ENCODE assay signal across 1 cellular context in the genomic region with DNA sequence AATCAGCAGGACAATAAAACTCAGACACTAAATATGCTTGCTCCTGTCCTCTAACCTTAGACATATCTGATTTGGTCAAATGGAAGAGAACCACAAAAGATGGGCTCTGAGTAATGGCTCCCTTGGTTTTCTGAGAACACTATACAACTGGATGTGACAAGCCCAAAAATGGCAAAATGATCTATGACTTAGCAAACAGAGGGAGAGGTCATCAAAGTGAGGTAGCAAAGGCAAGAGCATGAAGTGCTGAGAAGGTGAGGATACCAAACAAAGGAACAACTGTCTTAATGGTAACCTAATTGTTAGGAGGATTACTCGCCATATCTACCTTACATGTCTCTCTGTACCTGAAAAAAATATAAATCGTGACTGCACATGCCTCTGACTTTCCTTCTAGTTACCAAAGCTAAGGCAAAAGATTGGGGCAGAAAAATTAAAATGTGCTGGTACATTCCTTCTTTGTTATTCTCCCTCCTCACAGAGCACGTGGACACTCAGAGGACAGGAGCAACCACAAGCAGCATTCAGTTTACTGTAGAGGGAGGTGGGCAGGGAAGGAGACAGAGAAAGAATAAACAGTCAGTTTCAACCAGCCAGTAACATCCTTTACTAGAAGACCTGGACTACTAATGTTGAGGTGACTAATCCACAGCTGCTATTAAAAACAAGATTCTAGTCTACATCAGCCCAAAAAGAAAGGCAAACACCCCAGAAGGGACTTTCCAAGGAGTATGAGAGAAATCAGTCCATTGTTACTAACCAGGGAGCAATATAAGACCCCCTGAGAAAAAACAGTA.
TF ChIP-seq lines count a peak whose summit lies in the region.

No MANE protein-coding gene starts in this region.

TF ChIP-seq in HepG2, 621 proteins besides CTCF, POLR2A, EP300 and RAD21 (continued from another document):
- TF ChIP-seq HOXD1 (CRISPR knock-in tag; IDR thresholded peaks at IDR 0.05) = peak; percentile 55; the same call in 1 of the 2 replicates
- TF ChIP-seq, protein P1, sequence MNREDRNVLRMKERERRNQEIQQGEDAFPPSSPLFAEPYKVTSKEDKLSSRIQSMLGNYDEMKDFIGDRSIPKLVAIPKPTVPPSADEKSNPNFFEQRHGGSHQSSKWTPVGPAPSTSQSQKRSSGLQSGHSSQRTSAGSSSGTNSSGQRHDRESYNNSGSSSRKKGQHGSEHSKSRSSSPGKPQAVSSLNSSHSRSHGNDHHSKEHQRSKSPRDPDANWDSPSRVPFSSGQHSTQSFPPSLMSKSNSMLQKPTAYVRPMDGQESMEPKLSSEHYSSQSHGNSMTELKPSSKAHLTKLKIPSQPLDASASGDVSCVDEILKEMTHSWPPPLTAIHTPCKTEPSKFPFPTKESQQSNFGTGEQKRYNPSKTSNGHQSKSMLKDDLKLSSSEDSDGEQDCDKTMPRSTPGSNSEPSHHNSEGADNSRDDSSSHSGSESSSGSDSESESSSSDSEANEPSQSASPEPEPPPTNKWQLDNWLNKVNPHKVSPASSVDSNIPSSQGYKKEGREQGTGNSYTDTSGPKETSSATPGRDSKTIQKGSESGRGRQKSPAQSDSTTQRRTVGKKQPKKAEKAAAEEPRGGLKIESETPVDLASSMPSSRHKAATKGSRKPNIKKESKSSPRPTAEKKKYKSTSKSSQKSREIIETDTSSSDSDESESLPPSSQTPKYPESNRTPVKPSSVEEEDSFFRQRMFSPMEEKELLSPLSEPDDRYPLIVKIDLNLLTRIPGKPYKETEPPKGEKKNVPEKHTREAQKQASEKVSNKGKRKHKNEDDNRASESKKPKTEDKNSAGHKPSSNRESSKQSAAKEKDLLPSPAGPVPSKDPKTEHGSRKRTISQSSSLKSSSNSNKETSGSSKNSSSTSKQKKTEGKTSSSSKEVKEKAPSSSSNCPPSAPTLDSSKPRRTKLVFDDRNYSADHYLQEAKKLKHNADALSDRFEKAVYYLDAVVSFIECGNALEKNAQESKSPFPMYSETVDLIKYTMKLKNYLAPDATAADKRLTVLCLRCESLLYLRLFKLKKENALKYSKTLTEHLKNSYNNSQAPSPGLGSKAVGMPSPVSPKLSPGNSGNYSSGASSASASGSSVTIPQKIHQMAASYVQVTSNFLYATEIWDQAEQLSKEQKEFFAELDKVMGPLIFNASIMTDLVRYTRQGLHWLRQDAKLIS (CRISPR knock-in tag; IDR thresholded peaks at IDR 0.05) = no peak
